Comparison of ENCODE assay signal across 8 cellular contexts in genomic region chr10:62437696-62438095, GRCh38.
A peak's percentile ranks its signal among the peaks of the same experiment; 100 is the strongest.
DNase-seq lines count a peak whose midpoint lies in the region; ATAC-seq, FAIRE-seq and TF ChIP-seq lines count a peak whose summit lies in the region.

No MANE protein-coding gene starts in this region.

- no peaks in the 10 kb centered on the region for H3K36me3 Mint-ChIP-seq in natural killer cell

- H3K27me3 Mint-ChIP-seq in natural killer cell (ENCODE audit: low read depth in 2 of 2) = peaks cover 4 to 11% of the 10 kb centered on the region in 2 donors

- no peak overlapping the region for H3K27ac Mint-ChIP-seq in natural killer cell

- in situ Hi-C loops in KBM-7 (cut with MboI; ENCODE audit: low pct_unique_long_range_greater_than_20kb, low sequenced_read_pairs) = no loop called here

- ATAC-seq in esophagus mucosa (peak; percentile 65), natural killer cell (peak; percentile 73 to 82 (median 76)), GM18873 (IDR thresholded peaks at IDR 0.05; ENCODE audit: low FRiP score, unreplicated experiment) (no peak)

- peak; percentile 66 for TF ChIP-seq CTCF in BJ (IDR thresholded peaks at IDR 0.05; ENCODE audit: insufficient read depth, low read depth, low read length)
- TF ChIP-seq CTCF in natural killer cell (IDR thresholded peaks at IDR 0.05) = peak; percentile 85

- no peaks in the 10 kb centered on the region for H3K27me3 ChIP-seq in BJ (ENCODE audit: control insufficient read depth, insufficient read depth, low read length)

- POLR2A ChIA-PET in BJ (lab: Charles Lee) = interaction anchor here (0.7 kb wide), 1 partner anchor 48 kb away, joined by 3 read pairs; no protein-coding TSS in a partner anchor

- no peak overlapping the region for H3K4me3 ChIP-seq in BJ (ENCODE audit: low read depth, low read length)

- H3K36me3 ChIP-seq in BJ (ENCODE audit: control insufficient read depth, insufficient read depth, low read length) = no peaks in the 10 kb centered on the region

- peak; percentile 89 for FAIRE-seq in GM18507 (lab: Jason Lieb, UNC)

- CTCF ChIA-PET in BJ (lab: Yijun Ruan, JAX) = interaction anchor here (0.6 to 4.1 kb wide), 26 partner anchors 11 to 723 kb away, joined by 3 to 35 read pairs (median 4); partner anchors contain the start of genes EGR2 and RTKN2

- DNase-seq in BJ (ENCODE audit: low read depth) (peak; percentile 89), GM18507 (ENCODE audit: extremely low spot score, insufficient read length, low read depth) (no peak), KBM-7 (peak; percentile 73), SK-N-DZ (ENCODE audit: low spot score) (peak; percentile 64), natural killer cell (no peak)
- DNase-seq in effector CD4-positive, alpha-beta T cell = no peak

- H3K4me1 Mint-ChIP-seq in natural killer cell = peaks cover 5% of the 10 kb centered on the region in 2 donors

- H3K9me3 Mint-ChIP-seq in natural killer cell = no peaks in the 10 kb centered on the region

- no peak overlapping the region for H3K4me3 Mint-ChIP-seq in natural killer cell

- intact Hi-C loops in natural killer cell (cut with micrococcal nuclease) = loop anchor here (1.0 to 5.0 kb wide), 4 partner anchors 155 to 721 kb away; partner anchors contain the start of gene EGR2

Comparison
In these comparisons a context has a peak if more than half of its experiments do, and no peak if none do; other contexts are left out.
1. DNase-seq: peak in BJ (single experiment), KBM-7 (single experiment) and SK-N-DZ (single experiment); none in GM18507 (single experiment), natural killer cell (single experiment) and effector CD4-positive, alpha-beta T cell (single experiment).